Comparison of ENCODE assay signal across 1 cellular context in genomic region chr2:182247831-182248230, GRCh38.
TF ChIP-seq lines count a peak whose summit lies in the region.

No MANE protein-coding gene starts in this region.

TF ChIP-seq in K562, 482 proteins besides CTCF, POLR2A, EP300 and RAD21 (continued from another document):
- TF ChIP-seq PRDM10 (IDR thresholded peaks at IDR 0.05; ENCODE audit: partially characterized antibody) = no peak
TF ChIP-seq in K562: peak in this region for 3.
